In genomic region chr18:46622451-46622850, GRCh38 we compare ENCODE assay signal across 28 cellular contexts. TPM values are rescaled to one million over a fixed set of nuclear protein-coding genes. Genes with fewer than 3 reads are reported as not detected.
"Had no signal": no experiment of that assay in that cellular context is flagged by ENCODE, and none has a peak within 500 bp of the region (broad histone marks: within the 10 kb centered on the region; RNA-seq: fewer than 3 reads in every experiment).

No MANE protein-coding gene starts in this region.

- FAIRE-seq: colon, pancreas had no signal

- H3K27ac Mint-ChIP-seq: mesothelial cell of epicardium, WTC11 had no signal

- DNase-seq: activated CD4-positive, alpha-beta memory T cell treated with anti-CD3 and anti-CD28 coated beads, Interleukin-2, amount 10 ng/mL, durations not matched to agents 7 days and 5 days; activated gamma-delta T cell; activated naive CD4-positive, alpha-beta T cell treated with anti-CD3 and anti-CD28 coated beads, Interleukin-2, amount 50 U/mL, for 16 hours; adrenal gland; brain microvascular endothelial cell; central memory CD4-positive, alpha-beta T cell; dorsolateral prefrontal cortex; esophagus squamous epithelium; left ventricle myocardium inferior; pancreas; right lobe of liver; stimulated activated CD4-positive, alpha-beta T cell treated with anti-CD3 and anti-CD28 coated beads, Interleukin-1b, Interleukin-23, amount 100 ng/mL, for 48 hours; stimulated activated naive CD8-positive, alpha-beta T cell treated with anti-CD3 and anti-CD28 coated beads, Interleukin-15, amount 100 ng/mL, for 72 hours; T-helper 9 cell; transverse colon; uterus had no signal

- H3K9me3 ChIP-seq: adrenal gland, ascending aorta, esophagus squamous epithelium, gastroesophageal sphincter, left ventricle myocardium inferior, neutrophil, pancreas, right lobe of liver, transverse colon, uterus had no signal

- H3K36me3 Mint-ChIP-seq: mesothelial cell of epicardium; natural killer cell treated with Interleukin-12 subunit alpha and Interleukin-12 subunit beta and Interleukin-15 and Interleukin-18, amount 100 ng/mL, for 72 hours; stimulated activated effector memory CD8-positive, alpha-beta T cell treated with anti-CD3 and anti-CD28 coated beads, Interleukin-12 subunit alpha, Interleukin-12 subunit beta, amount 100 ng/mL, for 72 hours; WTC11 had no signal

- H3K4me3 ChIP-seq: adrenal gland, ascending aorta, dorsolateral prefrontal cortex, esophagus squamous epithelium, gastroesophageal sphincter, left ventricle myocardium inferior, pancreas, right lobe of liver, skin epidermis, transverse colon, uterus had no signal

- H3K4me1 Mint-ChIP-seq: mesothelial cell of epicardium had no signal

- H3K9me3 Mint-ChIP-seq: activated CD4-positive, alpha-beta memory T cell treated with anti-CD3 and anti-CD28 coated beads, Interleukin-2, amount 10 ng/mL, durations not matched to agents 7 days and 5 days; activated T-helper 1 cell treated with anti-CD3 and anti-CD28 coated beads, Interleukin-12 subunit alpha, Interleukin-12 subunit beta, Interleukin-2, Interleukin-4 antibody, amounts not matched to agents 30 ng/mL and 10 ng/mL and 1 ng/mL, durations not matched to agents 14 hours and 24 hours and 36 hours; mesothelial cell of epicardium; natural killer cell treated with Interleukin-12 subunit alpha and Interleukin-12 subunit beta and Interleukin-15 and Interleukin-18, amount 100 ng/mL, for 72 hours; stimulated activated effector memory CD8-positive, alpha-beta T cell treated with anti-CD3 and anti-CD28 coated beads, Interleukin-12 subunit alpha, Interleukin-12 subunit beta, amount 100 ng/mL, for 72 hours; stimulated activated naive CD8-positive, alpha-beta T cell treated with anti-CD3 and anti-CD28 coated beads, Interleukin-15, amount 100 ng/mL, for 72 hours; WTC11 had no signal

- ATAC-seq: gastroesophageal sphincter; natural killer cell treated with Interleukin-12 subunit alpha and Interleukin-12 subunit beta and Interleukin-15 and Interleukin-18, amount 100 ng/mL, for 72 hours; pancreas; stimulated activated effector memory CD8-positive, alpha-beta T cell treated with anti-CD3 and anti-CD28 coated beads, Interleukin-12 subunit alpha, Interleukin-12 subunit beta, amount 100 ng/mL, for 72 hours; WTC11 had no signal

- H3K27me3 Mint-ChIP-seq: stimulated activated naive CD8-positive, alpha-beta T cell treated with anti-CD3 and anti-CD28 coated beads, Interleukin-15, amount 100 ng/mL, for 72 hours had no signal

- H3K4me3 Mint-ChIP-seq: activated CD4-positive, alpha-beta memory T cell treated with anti-CD3 and anti-CD28 coated beads, Interleukin-2, amount 10 ng/mL, durations not matched to agents 7 days and 5 days; activated T-helper 1 cell treated with anti-CD3 and anti-CD28 coated beads, Interleukin-12 subunit alpha, Interleukin-12 subunit beta, Interleukin-2, Interleukin-4 antibody, amounts not matched to agents 30 ng/mL and 10 ng/mL and 1 ng/mL, durations not matched to agents 14 hours and 24 hours and 36 hours; mesothelial cell of epicardium; natural killer cell treated with Interleukin-12 subunit alpha and Interleukin-12 subunit beta and Interleukin-15 and Interleukin-18, amount 100 ng/mL, for 72 hours; WTC11 had no signal

RNA-seq across cellular contexts. Expression of gene LOXHD1, which starts 34.6 kb away (rescaled TPM):
- total RNA-seq: activated CD4-positive, alpha-beta memory T cell treated with anti-CD3 and anti-CD28 coated beads, Interleukin-2, amount 10 ng/mL, durations not matched to agents 7 days and 5 days; activated T-helper 1 cell treated with anti-CD3 and anti-CD28 coated beads, Interleukin-12 subunit alpha, Interleukin-12 subunit beta, Interleukin-2, Interleukin-4 antibody, amounts not matched to agents 30 ng/mL and 10 ng/mL and 1 ng/mL, durations not matched to agents 14 hours and 24 hours and 36 hours; ascending aorta; mammary epithelial cell; natural killer cell treated with Interleukin-12 subunit alpha and Interleukin-12 subunit beta and Interleukin-15 and Interleukin-18, amount 100 ng/mL, for 72 hours; pulmonary artery endothelial cell; right lobe of liver had no signal
